In the genomic region with DNA sequence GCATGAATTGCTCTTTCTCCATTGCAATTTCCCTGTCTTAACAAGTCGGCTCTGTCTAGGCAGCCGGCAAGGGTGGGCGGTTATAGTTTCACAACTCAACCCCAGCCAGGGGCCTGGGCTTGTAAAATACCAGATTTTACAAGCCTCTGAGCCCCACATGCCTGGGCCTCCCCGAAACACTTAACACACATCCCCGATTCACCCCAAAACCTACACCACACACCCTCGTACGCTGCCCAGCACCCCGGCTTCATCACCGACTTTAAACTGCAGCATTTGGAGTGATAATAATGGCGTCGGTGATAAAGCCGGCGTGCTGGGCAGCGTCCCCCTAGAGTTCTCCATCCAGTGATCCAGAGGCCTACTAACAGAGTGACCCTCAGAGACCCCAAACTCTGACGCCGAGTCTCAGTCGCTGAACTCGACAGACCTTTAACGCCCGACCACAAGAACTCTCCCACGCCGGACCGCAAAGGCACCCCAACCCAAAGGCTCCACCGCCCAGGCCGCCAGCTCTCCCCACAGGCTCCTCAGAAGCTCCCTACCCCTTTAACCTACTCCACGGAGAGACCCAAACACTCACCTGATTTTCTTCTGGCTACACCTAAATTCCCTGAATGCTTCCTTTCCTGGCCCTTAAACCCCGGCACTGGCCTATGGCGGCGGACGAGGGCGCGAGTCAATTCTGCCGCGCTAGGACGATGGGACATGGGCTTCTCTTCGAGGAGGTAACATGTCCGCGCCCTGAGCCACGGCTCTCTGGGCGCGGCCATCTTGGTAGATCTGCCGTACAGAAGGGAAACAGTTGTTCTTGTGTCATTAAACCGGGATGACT, we compare ENCODE assay signal across 8 cellular contexts. TPM values are rescaled to one million over a fixed set of nuclear protein-coding genes. Genes with fewer than 3 reads are reported as not detected.
A peak's percentile ranks its signal among the peaks of the same experiment; 100 is the strongest.
DNase-seq lines count a peak whose midpoint lies in the region; ATAC-seq, FAIRE-seq and TF ChIP-seq lines count a peak whose summit lies in the region.

A gene (minus strand): TSS at position 687 of the 835 bp plus-strand sequence. CDS start 4,910 bp downstream, outside the sequence.

- no peaks in the 10 kb centered on the region for H3K27me3 ChIP-seq in adrenal gland
- H3K27me3 ChIP-seq in heart left ventricle: peaks cover 0 to 33% (median 10%) of the 10 kb centered on the region in 9 donors
- peaks cover 0 to 5% (median 0%) of the 10 kb centered on the region in 4 donors for H3K27me3 ChIP-seq in pancreas
- H3K27me3 ChIP-seq in thymus (ENCODE audit: control insufficient read depth, insufficient read depth): no peaks in the 10 kb centered on the region

- intact Hi-C loops in T-helper 1 cell treated with Interleukin-12 subunit alpha and Interleukin-12 subunit beta and Interleukin-4 antibody, amounts not matched to agents 30 ng/mL and 1 ng/mL, for 36 hours (cut with micrococcal nuclease): loop anchor here (1.0 to 10.0 kb wide), 4 partner anchors 23 to 510 kb away; a partner anchor contains a TSS
- intact Hi-C loops in adrenal gland (cut with DNase I): no loop called here
- intact Hi-C loops in heart left ventricle (cut with DNase I): loop anchor here in 2 of 10 donors (2.0 kb wide), 1 partner anchor 22 kb away; a partner anchor contains a TSS
- intact Hi-C loops in pancreas (cut with DNase I): no loop called here

- H3K27ac ChIP-seq in adrenal gland (peak within 1 kb of the TSS; percentile 11 to 89 (median 79)), heart left ventricle (peak within 1 kb of the TSS; percentile 18 to 89 (median 86)), pancreas (peak within 1 kb of the TSS; percentile 30 to 78 (median 55)), thymus (ENCODE audit: low read depth) (peak within 1 kb of the TSS; percentile 87)

- 0 to 1% (median 0%) methylated on average over 41 to 43 of the region's 43 CpGs for WGBS in adrenal gland, 4 donors
- WGBS in heart left ventricle, 4 donors: 0 to 1% (median 0%) methylated on average over 43 of the region's 43 CpGs
- 0 to 1% methylated on average over 43 of the region's 43 CpGs for WGBS in pancreas, 2 donors
- under 1% methylated on average over 43 of the region's 43 CpGs for WGBS in thymus

- H3K36me3 ChIP-seq in adrenal gland (replicated peaks in 1 of 2): peaks cover 0 to 4% of the 10 kb centered on the region in 2 donors
- peaks cover 0 to 11% (median 5%) of the 10 kb centered on the region in 9 donors for H3K36me3 ChIP-seq in heart left ventricle
- H3K36me3 ChIP-seq in pancreas: peaks cover 1 to 4% (median 2%) of the 10 kb centered on the region in 3 donors
- peaks cover 22% of the 10 kb centered on the region for H3K36me3 ChIP-seq in thymus (ENCODE audit: control insufficient read depth, insufficient read depth)

- TF ChIP-seq CTCF in NB4 (IDR thresholded peaks at IDR 0.05; ENCODE audit: low read depth, low read length) (no peak), adrenal gland (IDR thresholded peaks at IDR 0.05) (no peak), heart left ventricle (IDR thresholded peaks at IDR 0.05) (peak in 4 of 12 donors; percentile 12 to 32 (median 23)), pancreas (IDR thresholded peaks at IDR 0.05) (no peak)

- peak; percentile 96 for DNase-seq in DMS 273 (lab: John Stamatoyannopoulos, UW; ENCODE audit: unreplicated experiment)
- DNase-seq in NB4 (ENCODE audit: low read depth): peak; percentile 89
- DNase-seq in adrenal gland: peak; percentile 78 to 86 (median 81)
- peak; percentile 84 to 91 (median 86) for DNase-seq in heart left ventricle
- peak; percentile 82 to 95 (median 86) for DNase-seq in pancreas

- H3K4me3 ChIP-seq in NB4 (ENCODE audit: low read depth, low read length): peak within 1 kb of the TSS; percentile 92
- peak within 1 kb of the TSS; percentile 31 to 94 (median 64) for H3K4me3 ChIP-seq in adrenal gland
- H3K4me3 ChIP-seq in heart left ventricle: peak within 1 kb of the TSS; percentile 60 to 93 (median 76)
- H3K4me3 ChIP-seq in pancreas: peak within 1 kb of the TSS; percentile 54 to 82 (median 66)
- peak within 1 kb of the TSS; percentile 92 for H3K4me3 ChIP-seq in thymus (ENCODE audit: low read length)

- TF ChIP-seq POLR2A in NB4 (IDR thresholded peaks at IDR 0.05; ENCODE audit: extremely low read depth, insufficient read length): peak; percentile 68
- TF ChIP-seq POLR2A in adrenal gland (IDR thresholded peaks at IDR 0.05): peak in 1 of 2 donors; percentile 36
- no peak for TF ChIP-seq POLR2A in heart left ventricle (IDR thresholded peaks at IDR 0.05)

- peak; percentile 76 for ATAC-seq in GM21717 (IDR thresholded peaks at IDR 0.05; ENCODE audit: unreplicated experiment)
- peak; percentile 98 to 100 (median 100) for ATAC-seq in heart left ventricle
- ATAC-seq in pancreas: peak; percentile 100

- H3K9me3 ChIP-seq in adrenal gland (replicated peaks in 1 of 3): peaks cover 0 to 9% (median 0%) of the 10 kb centered on the region in 3 donors
- H3K9me3 ChIP-seq in heart left ventricle: peaks cover 0 to 48% (median 4%) of the 10 kb centered on the region in 12 donors
- H3K9me3 ChIP-seq in pancreas: no peaks in the 10 kb centered on the region
- H3K9me3 ChIP-seq in thymus (ENCODE audit: control insufficient read depth): peaks cover 20% of the 10 kb centered on the region

- H3K4me1 ChIP-seq in adrenal gland (replicated peaks in 1 of 2) (peaks cover 9 to 10% of the 10 kb centered on the region in 2 donors), heart left ventricle (peaks cover 0 to 15% (median 9%) of the 10 kb centered on the region in 12 donors), pancreas (peaks cover 0 to 8% (median 0%) of the 10 kb centered on the region in 3 donors), thymus (ENCODE audit: control insufficient read depth, insufficient read depth, low read length) (peaks cover 6% of the 10 kb centered on the region)

- FAIRE-seq in pancreas (lab: Jason Lieb, UNC): peak; percentile 49

RNA-seq across cellular contexts. Expression of the gene that starts here (rescaled TPM):
- 11.3 and 11.7 TPM in 2 replicates for total RNA-seq in T-helper 1 cell treated with Interleukin-12 subunit alpha and Interleukin-12 subunit beta and Interleukin-4 antibody, amounts not matched to agents 30 ng/mL and 1 ng/mL, for 36 hours
- total RNA-seq in adrenal gland (10 to 100 TPM in 4 of 8 donors, 1 to 10 TPM in 4; 2.8 to 16.3 (median 10.1) TPM), heart left ventricle (10 to 100 TPM in 1 of 9 donors, 1 to 10 TPM in 8; 4.6 to 11.9 (median 8.6) TPM), pancreas (1 to 10 TPM; 3.0 to 7.7 (median 4.5) TPM)
- polyA plus RNA-seq in adrenal gland (1 to 10 TPM; 2.7 to 9.5 (median 2.9) TPM), heart left ventricle (1 to 10 TPM; 2.7 to 7.1 TPM), pancreas (1 to 10 TPM; 1.9 to 4.5 TPM), thymus (6.2 TPM)

Comparison
In these comparisons a context has a peak if more than half of its experiments do, and no peak if none do; other contexts are left out.
1. Peak in every context shown above with its lines: DNase-seq, ATAC-seq, H3K4me3 ChIP-seq and H3K27ac ChIP-seq.